In the genomic region with DNA sequence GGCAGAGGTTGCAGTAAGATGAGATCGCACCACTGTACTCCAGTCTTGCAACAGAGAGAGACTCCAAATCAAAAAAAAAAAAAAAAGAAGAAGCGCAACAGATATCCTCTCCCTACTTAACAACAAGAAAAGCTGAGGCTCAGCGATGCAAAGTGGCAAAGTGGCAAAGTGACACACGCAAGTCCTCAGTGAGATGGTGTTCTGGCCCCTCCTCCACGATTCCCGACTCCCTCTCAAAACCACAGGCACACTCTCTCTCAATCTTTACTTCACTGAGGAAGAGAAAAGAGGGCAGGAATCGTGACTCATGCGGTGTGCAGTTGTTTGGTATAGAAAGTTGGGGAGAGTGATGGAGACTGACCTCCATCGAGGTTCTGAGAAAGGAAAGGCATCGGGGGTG, we compare ENCODE assay signal across 15 cellular contexts.
DNase-seq lines count a peak whose midpoint lies in the region; ATAC-seq and FAIRE-seq lines count a peak whose summit lies in the region.
"Had no signal": no experiment of that assay in that cellular context is flagged by ENCODE, and none has a peak within 500 bp of the region (broad histone marks: within the 10 kb centered on the region; RNA-seq: fewer than 3 reads in every experiment).

No MANE protein-coding gene starts in this region.

- no peaks in the 10 kb centered on the region for H3K27me3 Mint-ChIP-seq in stimulated activated naive CD8-positive, alpha-beta T cell treated with anti-CD3 and anti-CD28 coated beads, Interleukin-15, Interleukin-2, amounts not matched to agents 100 ng/mL and 50 ng/mL, for 24 hours
- H3K27me3 Mint-ChIP-seq in dendritic cell treated with granulocyte-macrophage colony-stimulating factor and Interleukin-4, amounts not matched to agents 40 ng/mL and 50 ng/mL, for 4 days = peaks cover 49% of the 10 kb centered on the region

- peaks cover 64% of the 10 kb centered on the region for H3K4me1 Mint-ChIP-seq in stimulated activated naive CD8-positive, alpha-beta T cell treated with anti-CD3 and anti-CD28 coated beads, Interleukin-15, Interleukin-2, amounts not matched to agents 100 ng/mL and 50 ng/mL, for 24 hours (ENCODE audit: low read depth)
- H3K4me1 Mint-ChIP-seq in dendritic cell treated with granulocyte-macrophage colony-stimulating factor and Interleukin-4, amounts not matched to agents 40 ng/mL and 50 ng/mL, for 4 days (ENCODE audit: low read depth) = peaks cover 63% of the 10 kb centered on the region

- DNase-seq in stimulated activated naive CD8-positive, alpha-beta T cell treated with anti-CD3 and anti-CD28 coated beads, Interleukin-15, Interleukin-2, amounts not matched to agents 100 U/mL and 50 U/mL, for 24 hours = no peak
- DNase-seq in NOMO-1 (lab: John Stamatoyannopoulos, UW; ENCODE audit: unreplicated experiment in 2 of 2) (peak; percentile 24 to 30), urothelium cell line (ENCODE audit: low spot score) (peak; percentile 48)
- DNase-seq in stimulated activated CD8-positive, alpha-beta memory T cell treated with anti-CD3 and anti-CD28 coated beads, Interleukin-4, amount 100 ng/mL, for 48 hours = no peak
- DNase-seq: DMS 273 treated with DMSO at 0.1 percent for 48 hours, foreskin fibroblast, NCI-H1092 treated with DMSO at 0.1 percent for 48 hours, NCI-H774, right lobe of liver had no signal

- no peak for ATAC-seq in stimulated activated naive CD8-positive, alpha-beta T cell treated with anti-CD3 and anti-CD28 coated beads, Interleukin-15, Interleukin-2, amounts not matched to agents 100 U/mL and 50 U/mL, for 24 hours
- ATAC-seq in HG03342 (IDR thresholded peaks at IDR 0.05; ENCODE audit: unreplicated experiment) = no peak
- no peak for ATAC-seq in HG03571 (IDR thresholded peaks at IDR 0.05; ENCODE audit: unreplicated experiment)

- H3K27ac Mint-ChIP-seq in stimulated activated naive CD8-positive, alpha-beta T cell treated with anti-CD3 and anti-CD28 coated beads, Interleukin-15, Interleukin-2, amounts not matched to agents 100 ng/mL and 50 ng/mL, for 24 hours = peak overlapping the region; percentile 68
- H3K27ac Mint-ChIP-seq in dendritic cell treated with granulocyte-macrophage colony-stimulating factor and Interleukin-4, amounts not matched to agents 40 ng/mL and 50 ng/mL, for 4 days = peak overlapping the region; percentile 35

- no peaks in the 10 kb centered on the region for H3K9me3 Mint-ChIP-seq in stimulated activated naive CD8-positive, alpha-beta T cell treated with anti-CD3 and anti-CD28 coated beads, Interleukin-15, Interleukin-2, amounts not matched to agents 100 ng/mL and 50 ng/mL, for 24 hours
- no peaks in the 10 kb centered on the region for H3K9me3 Mint-ChIP-seq in dendritic cell treated with granulocyte-macrophage colony-stimulating factor and Interleukin-4, amounts not matched to agents 40 ng/mL and 50 ng/mL, for 4 days

- no peak overlapping the region for H3K4me3 Mint-ChIP-seq in stimulated activated naive CD8-positive, alpha-beta T cell treated with anti-CD3 and anti-CD28 coated beads, Interleukin-15, Interleukin-2, amounts not matched to agents 100 ng/mL and 50 ng/mL, for 24 hours
- H3K4me3 Mint-ChIP-seq in dendritic cell treated with granulocyte-macrophage colony-stimulating factor and Interleukin-4, amounts not matched to agents 40 ng/mL and 50 ng/mL, for 4 days = no peak overlapping the region

- no peak for FAIRE-seq in urothelium cell line (lab: Jason Lieb, UNC)
- FAIRE-seq: colon, endothelial cell of umbilical vein had no signal

- intact Hi-C loops in dendritic cell treated with granulocyte-macrophage colony-stimulating factor and Interleukin-4, amounts not matched to agents 40 ng/mL and 50 ng/mL, for 4 days (cut with micrococcal nuclease) = no loop called here

- H3K36me3 Mint-ChIP-seq in stimulated activated naive CD8-positive, alpha-beta T cell treated with anti-CD3 and anti-CD28 coated beads, Interleukin-15, Interleukin-2, amounts not matched to agents 100 ng/mL and 50 ng/mL, for 24 hours (ENCODE audit: low read depth) = no peaks in the 10 kb centered on the region
- H3K36me3 Mint-ChIP-seq in dendritic cell treated with granulocyte-macrophage colony-stimulating factor and Interleukin-4, amounts not matched to agents 40 ng/mL and 50 ng/mL, for 4 days (ENCODE audit: low read depth) = no peaks in the 10 kb centered on the region

Comparison
In these comparisons a context has a peak if more than half of its experiments do, and no peak if none do; other contexts are left out.
1. DNase-seq: peak in NOMO-1 (2 of 2) and urothelium cell line (single experiment); none in stimulated activated naive CD8-positive, alpha-beta T cell treated with anti-CD3 and anti-CD28 coated beads, Interleukin-15, Interleukin-2, amounts not matched to agents 100 U/mL and 50 U/mL, for 24 hours (single experiment) and stimulated activated CD8-positive, alpha-beta memory T cell treated with anti-CD3 and anti-CD28 coated beads, Interleukin-4, amount 100 ng/mL, for 48 hours (single experiment).